Comparison of ENCODE assay signal across 8 cellular contexts in the genomic region with DNA sequence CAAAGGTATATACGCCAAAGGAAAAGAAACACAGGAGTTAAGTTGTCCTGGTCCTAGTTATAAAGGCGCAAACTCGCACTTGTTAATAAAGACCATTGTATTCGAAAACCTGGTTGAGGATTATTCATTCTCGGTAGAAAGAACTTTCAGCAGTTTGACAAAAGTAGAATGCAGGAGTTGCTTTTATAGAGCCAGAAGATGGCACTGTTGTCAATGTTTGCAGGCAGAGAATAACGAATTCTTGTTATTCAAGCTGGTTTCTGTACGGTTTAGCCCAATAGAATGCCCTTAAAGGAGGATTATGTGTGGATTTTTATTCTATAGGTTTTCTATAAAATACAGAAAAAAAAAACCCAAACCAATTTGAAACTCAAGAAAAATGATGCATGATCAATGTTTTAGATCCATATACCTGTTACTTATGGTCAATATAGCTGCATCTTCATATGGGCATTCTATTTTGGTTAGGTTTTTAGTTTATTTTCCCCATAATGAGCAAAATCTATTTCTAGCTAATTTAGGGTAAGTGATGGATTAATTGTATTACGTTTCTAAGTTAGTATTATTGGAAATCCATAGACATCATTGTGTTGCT.
DNase-seq lines count a peak whose midpoint lies in the region; TF ChIP-seq lines count a peak whose summit lies in the region.

No MANE protein-coding gene starts in this region.

- H3K27ac Mint-ChIP-seq in HFFc6: no peak overlapping the region

- peak; percentile 82 for TF ChIP-seq CTCF in HFFc6 (IDR thresholded peaks at IDR 0.05)
- peak; percentile 48 to 70 (median 64) for TF ChIP-seq CTCF in transverse colon (IDR thresholded peaks at IDR 0.05)

- no peak for TF ChIP-seq EP300 in transverse colon (IDR thresholded peaks at IDR 0.05; ENCODE audit: low read depth)

- intact Hi-C loops in transverse colon (cut with DNase I; ENCODE audit: low total_unique reads): no loop called here

- in situ Hi-C loops in transverse colon (cut with MboI; ENCODE audit: low pct_ligation_motif_present in 1 of 4, low pct_unique_long_range_greater_than_20kb in 1 of 4, low sequenced_read_pairs in 3 of 4): loop anchor here (5.0 to 25.0 kb wide), 7 partner anchors 460 to 1548 kb away; partner anchors contain the start of gene FTCDNL1 (in 1 of the 4)

- no peaks in the 10 kb centered on the region for H3K36me3 ChIP-seq in adipocyte (ENCODE audit: control insufficient read depth, insufficient read depth, low read length, severe bottlenecking)
- H3K36me3 ChIP-seq in transverse colon: no peaks in the 10 kb centered on the region

- no peaks in the 10 kb centered on the region; the same call in none of the 2 replicates for H3K27me3 Mint-ChIP-seq in HFFc6 (ENCODE audit: insufficient read depth)

- H3K9ac ChIP-seq in adipocyte (ENCODE audit: low read length): no peak overlapping the region

- no peaks in the 10 kb centered on the region for H3K9me3 Mint-ChIP-seq in HFFc6

- DNase-seq in EH (ENCODE audit: low read depth): peak; percentile 70
- DNase-seq in HFFc6: peak; percentile 60
- peak; percentile 38 for DNase-seq in NCI-H2171 treated with DMSO at 0.1 percent for 48 hours (lab: John Stamatoyannopoulos, UW)
- peak; percentile 88 for DNase-seq in adipocyte (ENCODE audit: low read depth)
- peak; percentile 86 for DNase-seq in inferior parietal cortex (ENCODE audit: extremely low spot score)
- DNase-seq in transverse colon: no peak
- DNase-seq in epidermal melanocyte (ENCODE audit: insufficient read length, low spot score): no peak
- DNase-seq in T-helper 9 cell: no peak

- H3K4me3 ChIP-seq in adipocyte (ENCODE audit: low read length): no peak overlapping the region
- peak overlapping the region in 1 of 4 donors; percentile 30 for H3K4me3 ChIP-seq in transverse colon

- peaks cover 3% of the 10 kb centered on the region for H3K27me3 ChIP-seq in adipocyte (replicated peaks; ENCODE audit: control insufficient read depth, insufficient read depth, low read length)
- no peaks in the 10 kb centered on the region for H3K27me3 ChIP-seq in transverse colon

- H3K36me3 Mint-ChIP-seq in HFFc6 (ENCODE audit: low read depth): no peaks in the 10 kb centered on the region

- 5 to 8% methylated on average over 8 of the region's 8 CpGs for WGBS in transverse colon (ENCODE audit: low coverage in 1 of 2), 2 donors

- no peaks in the 10 kb centered on the region; the same call in 1 of the 2 replicates for H3K4me1 Mint-ChIP-seq in HFFc6 (ENCODE audit: low read depth)

- H3K9me3 ChIP-seq in adipocyte (ENCODE audit: control insufficient read depth, low read length) (no peaks in the 10 kb centered on the region), transverse colon (no peaks in the 10 kb centered on the region)

- TF ChIP-seq POLR2A in transverse colon (IDR thresholded peaks at IDR 0.05): no peak

- H3K4me1 ChIP-seq in adipocyte (ENCODE audit: control insufficient read depth, insufficient read depth, low read length) (peaks cover 10% of the 10 kb centered on the region), transverse colon (peaks cover 0 to 56% (median 14%) of the 10 kb centered on the region in 4 donors)

- H3K4me3 Mint-ChIP-seq in HFFc6: no peak overlapping the region

- H3K27ac ChIP-seq in transverse colon: peak overlapping the region; percentile 65 to 85 (median 78)

Comparison
In these comparisons a context has a peak if more than half of its experiments do, and no peak if none do; other contexts are left out.
1. DNase-seq: peak in EH (single experiment), HFFc6 (single experiment), NCI-H2171 treated with DMSO at 0.1 percent for 48 hours (single experiment), adipocyte (single experiment) and inferior parietal cortex (single experiment); none in transverse colon (single experiment), epidermal melanocyte (single experiment) and T-helper 9 cell (single experiment).